In genomic region chr1:31170486-31170735, GRCh38 we compare ENCODE assay signal across 1 cellular context.
TF ChIP-seq lines count a peak whose summit lies in the region.

No MANE protein-coding gene starts in this region.

TF ChIP-seq in GM12878, 131 proteins besides CTCF, POLR2A, EP300 and RAD21:
- TF ChIP-seq, protein P1, sequence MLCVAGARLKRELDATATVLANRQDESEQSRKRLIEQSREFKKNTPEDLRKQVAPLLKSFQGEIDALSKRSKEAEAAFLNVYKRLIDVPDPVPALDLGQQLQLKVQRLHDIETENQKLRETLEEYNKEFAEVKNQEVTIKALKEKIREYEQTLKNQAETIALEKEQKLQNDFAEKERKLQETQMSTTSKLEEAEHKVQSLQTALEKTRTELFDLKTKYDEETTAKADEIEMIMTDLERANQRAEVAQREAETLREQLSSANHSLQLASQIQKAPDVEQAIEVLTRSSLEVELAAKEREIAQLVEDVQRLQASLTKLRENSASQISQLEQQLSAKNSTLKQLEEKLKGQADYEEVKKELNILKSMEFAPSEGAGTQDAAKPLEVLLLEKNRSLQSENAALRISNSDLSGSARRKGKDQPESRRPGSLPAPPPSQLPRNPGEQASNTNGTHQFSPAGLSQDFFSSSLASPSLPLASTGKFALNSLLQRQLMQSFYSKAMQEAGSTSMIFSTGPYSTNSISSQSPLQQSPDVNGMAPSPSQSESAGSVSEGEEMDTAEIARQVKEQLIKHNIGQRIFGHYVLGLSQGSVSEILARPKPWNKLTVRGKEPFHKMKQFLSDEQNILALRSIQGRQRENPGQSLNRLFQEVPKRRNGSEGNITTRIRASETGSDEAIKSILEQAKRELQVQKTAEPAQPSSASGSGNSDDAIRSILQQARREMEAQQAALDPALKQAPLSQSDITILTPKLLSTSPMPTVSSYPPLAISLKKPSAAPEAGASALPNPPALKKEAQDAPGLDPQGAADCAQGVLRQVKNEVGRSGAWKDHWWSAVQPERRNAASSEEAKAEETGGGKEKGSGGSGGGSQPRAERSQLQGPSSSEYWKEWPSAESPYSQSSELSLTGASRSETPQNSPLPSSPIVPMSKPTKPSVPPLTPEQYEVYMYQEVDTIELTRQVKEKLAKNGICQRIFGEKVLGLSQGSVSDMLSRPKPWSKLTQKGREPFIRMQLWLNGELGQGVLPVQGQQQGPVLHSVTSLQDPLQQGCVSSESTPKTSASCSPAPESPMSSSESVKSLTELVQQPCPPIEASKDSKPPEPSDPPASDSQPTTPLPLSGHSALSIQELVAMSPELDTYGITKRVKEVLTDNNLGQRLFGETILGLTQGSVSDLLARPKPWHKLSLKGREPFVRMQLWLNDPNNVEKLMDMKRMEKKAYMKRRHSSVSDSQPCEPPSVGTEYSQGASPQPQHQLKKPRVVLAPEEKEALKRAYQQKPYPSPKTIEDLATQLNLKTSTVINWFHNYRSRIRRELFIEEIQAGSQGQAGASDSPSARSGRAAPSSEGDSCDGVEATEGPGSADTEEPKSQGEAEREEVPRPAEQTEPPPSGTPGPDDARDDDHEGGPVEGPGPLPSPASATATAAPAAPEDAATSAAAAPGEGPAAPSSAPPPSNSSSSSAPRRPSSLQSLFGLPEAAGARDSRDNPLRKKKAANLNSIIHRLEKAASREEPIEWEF (IDR thresholded peaks at IDR 0.05; ENCODE audit: insufficient replicate concordance, low read depth, low read length), result no peak
- TF ChIP-seq ATF7 (IDR thresholded peaks at IDR 0.05; ENCODE audit: low read depth) (no peak), PBX3 (IDR thresholded peaks at IDR 0.05; ENCODE audit: insufficient replicate concordance, low read depth, low read length) (no peak), NRF1 (conservative IDR thresholded peaks at IDR 0.05; ENCODE audit: low read depth, low read length) (no peak)
- TF ChIP-seq, protein P2, sequence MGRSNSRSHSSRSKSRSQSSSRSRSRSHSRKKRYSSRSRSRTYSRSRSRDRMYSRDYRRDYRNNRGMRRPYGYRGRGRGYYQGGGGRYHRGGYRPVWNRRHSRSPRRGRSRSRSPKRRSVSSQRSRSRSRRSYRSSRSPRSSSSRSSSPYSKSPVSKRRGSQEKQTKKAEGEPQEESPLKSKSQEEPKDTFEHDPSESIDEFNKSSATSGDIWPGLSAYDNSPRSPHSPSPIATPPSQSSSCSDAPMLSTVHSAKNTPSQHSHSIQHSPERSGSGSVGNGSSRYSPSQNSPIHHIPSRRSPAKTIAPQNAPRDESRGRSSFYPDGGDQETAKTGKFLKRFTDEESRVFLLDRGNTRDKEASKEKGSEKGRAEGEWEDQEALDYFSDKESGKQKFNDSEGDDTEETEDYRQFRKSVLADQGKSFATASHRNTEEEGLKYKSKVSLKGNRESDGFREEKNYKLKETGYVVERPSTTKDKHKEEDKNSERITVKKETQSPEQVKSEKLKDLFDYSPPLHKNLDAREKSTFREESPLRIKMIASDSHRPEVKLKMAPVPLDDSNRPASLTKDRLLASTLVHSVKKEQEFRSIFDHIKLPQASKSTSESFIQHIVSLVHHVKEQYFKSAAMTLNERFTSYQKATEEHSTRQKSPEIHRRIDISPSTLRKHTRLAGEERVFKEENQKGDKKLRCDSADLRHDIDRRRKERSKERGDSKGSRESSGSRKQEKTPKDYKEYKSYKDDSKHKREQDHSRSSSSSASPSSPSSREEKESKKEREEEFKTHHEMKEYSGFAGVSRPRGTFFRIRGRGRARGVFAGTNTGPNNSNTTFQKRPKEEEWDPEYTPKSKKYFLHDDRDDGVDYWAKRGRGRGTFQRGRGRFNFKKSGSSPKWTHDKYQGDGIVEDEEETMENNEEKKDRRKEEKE (IDR thresholded peaks at IDR 0.05), result no peak
